Comparison of ENCODE assay signal across 15 cellular contexts in genomic region chr6:154078596-154078995, GRCh38. TPM values are rescaled to one million over a fixed set of nuclear protein-coding genes. Genes with fewer than 3 reads are reported as not detected.
DNase-seq lines count a peak whose midpoint lies in the region; FAIRE-seq lines count a peak whose summit lies in the region.
"Not testable (repeated sequence)": the region's sequence is repeated elsewhere in the genome, so short reads cannot be mapped to it uniquely, and the experiment has no call there.
"Had no signal": no experiment of that assay in that cellular context is flagged by ENCODE, and none has a peak within 500 bp of the region (broad histone marks: within the 10 kb centered on the region; RNA-seq: fewer than 3 reads in every experiment).

No MANE protein-coding gene starts in this region.

- FAIRE-seq in RCC 7860 (lab: Jason Lieb, UNC) = peak; percentile 61
- peak; percentile 17 for FAIRE-seq in urothelium cell line (lab: Jason Lieb, UNC)

- H3K27me3 ChIP-seq in MG63 = not testable (repeated sequence)

- not testable (repeated sequence) for H3K9me3 ChIP-seq in MG63

- DNase-seq in EL (peak; percentile 2), H4 (ENCODE audit: low spot score) (peak; percentile 13), HT1080 (ENCODE audit: low read depth) (peak; percentile 32), MG63 (peak; percentile 8), RCC 7860 (ENCODE audit: low spot score) (peak; percentile 39), kidney tubule cell (ENCODE audit: low spot score) (peak; percentile 56)
- not testable (repeated sequence) for DNase-seq in urothelium cell line (ENCODE audit: low spot score)

- H3K4me3 ChIP-seq in MG63 = not testable (repeated sequence)

- not testable (repeated sequence) for H3K36me3 ChIP-seq in MG63

RNA-seq across cellular contexts. Expression of gene OPRM1, which starts 39.6 kb away (rescaled TPM):
- total RNA-seq in H4 (2014; rRNA removed; shearing (Covaris generic)) = not detected in 2 replicates
- not detected in 2 replicates for total RNA-seq in HT1080 (2014; rRNA removed; shearing (Covaris generic))
- polyA plus RNA-seq in HT1080 (2015; cell fraction: cytosol; rRNA removed) = not detected in 2 replicates
- not detected in 2 replicates for polyA plus RNA-seq in HT1080 (2015; cell fraction: nucleus; rRNA removed)
- total RNA-seq in MG63 (2014; rRNA removed; shearing (Covaris generic); ENCODE audit: low replicate concordance) = not detected in 2 replicates
- total RNA-seq: A673; CD4-positive, alpha-beta memory T cell; CD4-positive, CD25-positive, alpha-beta regulatory T cell; CD8-positive, alpha-beta memory T cell; G401; GM12878 had no signal
- polyA plus RNA-seq: AG04450; CD14-positive monocyte; CD4-positive, alpha-beta memory T cell; CD4-positive, CD25-positive, alpha-beta regulatory T cell; CD8-positive, alpha-beta memory T cell; GM12878 had no signal
